ENCODE assay signal across 8 cellular contexts in the genomic region with DNA sequence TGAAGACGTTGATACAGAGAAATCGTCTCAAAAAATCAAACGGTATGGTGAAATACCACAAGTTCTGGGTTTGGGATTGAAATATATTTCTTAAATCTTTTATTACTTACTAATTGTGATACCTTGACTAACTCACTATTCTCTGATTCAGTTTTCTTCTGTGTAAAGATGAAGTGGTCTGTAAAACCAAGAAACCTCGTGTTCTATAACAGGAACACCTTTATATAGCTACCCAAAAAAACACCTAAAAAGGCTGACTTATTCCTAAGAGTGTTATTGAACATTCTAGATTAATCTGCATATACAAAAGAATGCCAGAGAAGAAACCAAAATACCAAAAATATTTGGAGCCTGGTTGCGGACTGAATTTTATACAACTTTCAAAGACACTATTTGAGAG. TPM values are rescaled to one million over a fixed set of nuclear protein-coding genes. Genes with fewer than 3 reads are reported as not detected.
A peak's percentile ranks its signal among the peaks of the same experiment; 100 is the strongest.
DNase-seq lines count a peak whose midpoint lies in the region; ATAC-seq and TF ChIP-seq lines count a peak whose summit lies in the region.

No MANE protein-coding gene starts in this region.

- ATAC-seq in T-helper 17 cell (no peak), HG03139 (IDR thresholded peaks at IDR 0.05; ENCODE audit: unreplicated experiment) (no peak)

- no peaks in the 10 kb centered on the region for H3K27me3 ChIP-seq in stomach smooth muscle (ENCODE audit: control insufficient read depth in 1 of 2, insufficient read depth in 2 of 2, low read length in 2 of 2)

- TF ChIP-seq CTCF in glutamatergic neuron (IDR thresholded peaks at IDR 0.05; ENCODE audit: partially characterized antibody, unreplicated experiment): no peak

- peak overlapping the region; percentile 61 to 92 for H3K4me3 ChIP-seq in stomach smooth muscle (ENCODE audit: low read length in 2 of 2)

- H3K4me1 Mint-ChIP-seq in T-helper 1 cell treated with Interleukin-12 subunit alpha and Interleukin-12 subunit beta and Interleukin-4 antibody, amounts not matched to agents 30 μg/mL and 1 μg/mL, for 36 hours (ENCODE audit: low read depth): peaks cover 13% of the 10 kb centered on the region
- H3K4me1 Mint-ChIP-seq in T-helper 17 cell (peaks cover 21% of the 10 kb centered on the region), glutamatergic neuron (ENCODE audit: low read depth, unreplicated experiment) (no peaks in the 10 kb centered on the region)

- H3K27ac ChIP-seq in stomach smooth muscle (ENCODE audit: low read length): peak overlapping the region; percentile 68

- no peak for DNase-seq in T-helper 1 cell
- no peak for DNase-seq in T-helper 17 cell
- no peak for DNase-seq in glutamatergic neuron
- no peak for DNase-seq in C1 segment of cervical spinal cord (lab: John Stamatoyannopoulos, UW)
- DNase-seq in NCI-H1436 treated with DMSO at 0.1 percent for 48 hours (lab: John Stamatoyannopoulos, UW): no peak

- H3K4me1 ChIP-seq in stomach smooth muscle (ENCODE audit: control insufficient read depth, insufficient read depth, low read length): no peaks in the 10 kb centered on the region

- peaks cover 7% of the 10 kb centered on the region for H3K36me3 Mint-ChIP-seq in T-helper 1 cell treated with Interleukin-12 subunit alpha and Interleukin-12 subunit beta and Interleukin-4 antibody, amounts not matched to agents 30 μg/mL and 1 μg/mL, for 36 hours (ENCODE audit: low read depth)
- H3K36me3 Mint-ChIP-seq in T-helper 17 cell (ENCODE audit: low read depth) (no peaks in the 10 kb centered on the region), glutamatergic neuron (ENCODE audit: unreplicated experiment) (no peaks in the 10 kb centered on the region)

- H3K36me3 ChIP-seq in stomach smooth muscle (ENCODE audit: control insufficient read depth in 2 of 2, insufficient read depth in 2 of 2, low read length in 2 of 2): no peaks in the 10 kb centered on the region

- no peak overlapping the region for H3K9ac ChIP-seq in stomach smooth muscle (ENCODE audit: low read length in 2 of 2)

- H3K9me3 ChIP-seq in T-helper 17 cell (ENCODE audit: control insufficient read depth, low read length, poor library complexity, severe bottlenecking) (no peaks in the 10 kb centered on the region), stomach smooth muscle (ENCODE audit: control insufficient read depth in 2 of 2, low read length in 2 of 2) (no peaks in the 10 kb centered on the region)

- no peaks in the 10 kb centered on the region for H3K9me3 Mint-ChIP-seq in T-helper 1 cell treated with Interleukin-12 subunit alpha and Interleukin-12 subunit beta and Interleukin-4 antibody, amounts not matched to agents 30 μg/mL and 1 μg/mL, for 36 hours
- peaks cover 4% of the 10 kb centered on the region for H3K9me3 Mint-ChIP-seq in glutamatergic neuron (ENCODE audit: unreplicated experiment)

- H3K27ac Mint-ChIP-seq in T-helper 1 cell treated with Interleukin-12 subunit alpha and Interleukin-12 subunit beta and Interleukin-4 antibody, amounts not matched to agents 30 μg/mL and 1 μg/mL, for 36 hours: peak overlapping the region; percentile 95
- H3K27ac Mint-ChIP-seq in T-helper 17 cell (peak overlapping the region; percentile 97), glutamatergic neuron (ENCODE audit: unreplicated experiment) (peak overlapping the region; percentile 87)

- peaks cover 8% of the 10 kb centered on the region for H3K27me3 Mint-ChIP-seq in T-helper 1 cell treated with Interleukin-12 subunit alpha and Interleukin-12 subunit beta and Interleukin-4 antibody, amounts not matched to agents 30 μg/mL and 1 μg/mL, for 36 hours (ENCODE audit: low read depth)
- H3K27me3 Mint-ChIP-seq in T-helper 17 cell (no peaks in the 10 kb centered on the region), glutamatergic neuron (ENCODE audit: unreplicated experiment) (peaks cover 3% of the 10 kb centered on the region)

- peak overlapping the region; percentile 95 for H3K4me3 Mint-ChIP-seq in T-helper 1 cell treated with Interleukin-12 subunit alpha and Interleukin-12 subunit beta and Interleukin-4 antibody, amounts not matched to agents 30 μg/mL and 1 μg/mL, for 36 hours
- H3K4me3 Mint-ChIP-seq in T-helper 17 cell (peak overlapping the region; percentile 93), glutamatergic neuron (ENCODE audit: unreplicated experiment) (peak overlapping the region; percentile 83)

RNA-seq across cellular contexts. Expression of a gene that starts 0.7 kb away (rescaled TPM):
- total RNA-seq in T-helper 17 cell: under 1 TPM; 0.34 to 0.85 TPM
- total RNA-seq in glutamatergic neuron (ENCODE audit: unreplicated experiment): 0.20 TPM

RNA-seq across cellular contexts. Expression of a gene that starts 0.8 kb away (rescaled TPM):
- total RNA-seq in T-helper 17 cell (1 to 10 TPM; 3.2 to 5.2 TPM), glutamatergic neuron (ENCODE audit: unreplicated experiment) (6.4 TPM)

RNA-seq across cellular contexts. Expression of a gene that starts 37.9 kb away (rescaled TPM):
- total RNA-seq in T-helper 17 cell (under 1 TPM in 1 of 2 donors, not detected in 1; 0.50 TPM), glutamatergic neuron (ENCODE audit: unreplicated experiment) (not detected)
